In the genomic region with DNA sequence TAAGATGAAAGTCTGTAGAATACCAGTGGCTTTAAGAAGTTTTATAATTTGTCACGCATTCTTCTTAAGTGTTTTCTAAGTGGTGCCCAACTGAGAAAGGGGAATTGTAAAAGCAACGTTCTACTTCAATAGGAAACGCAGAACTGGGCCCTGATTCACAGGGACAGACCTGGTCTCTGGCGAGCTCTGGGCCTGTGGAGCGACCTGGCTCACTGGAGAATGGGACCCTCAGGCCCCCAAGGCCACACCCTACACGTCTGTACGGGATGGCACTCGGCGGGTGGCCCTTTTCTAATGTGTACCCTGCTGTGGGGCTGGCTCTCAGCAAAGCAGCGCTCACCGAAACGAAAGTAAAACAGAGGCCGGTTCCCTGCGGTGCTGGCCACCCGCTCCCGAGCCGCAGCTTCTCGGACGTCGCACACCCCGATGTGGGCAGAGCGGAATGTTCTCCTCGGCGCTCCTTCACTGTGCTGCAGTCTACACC, we compare ENCODE assay signal across 8 cellular contexts.
DNase-seq lines count a peak whose midpoint lies in the region; ATAC-seq and TF ChIP-seq lines count a peak whose summit lies in the region.

No MANE protein-coding gene starts in this region.

- DNase-seq in activated T-cell treated with anti-CD3 and anti-CD28 coated beads, Interleukin-2, amount 50 U/mL, for 24 hours, result no peak
- DNase-seq in foreskin keratinocyte, result no peak
- DNase-seq in retina, result peak; percentile 67
- no peak for DNase-seq in D341Med (ENCODE audit: low spot score)
- DNase-seq in DMS53 (lab: John Stamatoyannopoulos, UW), result no peak
- no peak for DNase-seq in SHP77 treated with DMSO at 0.1 percent for 48 hours (lab: John Stamatoyannopoulos, UW)

- H3K9me3 Mint-ChIP-seq in activated T-cell treated with anti-CD3 and anti-CD28 coated beads, Interleukin-2, amount 50 U/mL, for 24 hours, result no peaks in the 10 kb centered on the region

- H3K27me3 ChIP-seq in HUES48 (ENCODE audit: control insufficient read depth, insufficient read depth, low read length) (peaks cover 2% of the 10 kb centered on the region; the same call in 1 of the 2 replicates), foreskin keratinocyte (no peaks in the 10 kb centered on the region)

- ATAC-seq in GM19023 (IDR thresholded peaks at IDR 0.05; ENCODE audit: unreplicated experiment) (peak; percentile 68), foreskin keratinocyte (peak; percentile 13)

- H3K9me3 ChIP-seq in HUES48 (ENCODE audit: control insufficient read depth, insufficient read depth, low read length), result no peaks in the 10 kb centered on the region

- H3K27ac Mint-ChIP-seq in activated T-cell treated with anti-CD3 and anti-CD28 coated beads, Interleukin-2, amount 50 U/mL, for 24 hours, result peak overlapping the region; percentile 90

- H3K9ac ChIP-seq in HUES48 (ENCODE audit: low read depth, low read length), result no peak overlapping the region

- H3K4me3 Mint-ChIP-seq in activated T-cell treated with anti-CD3 and anti-CD28 coated beads, Interleukin-2, amount 50 U/mL, for 24 hours, result peak overlapping the region; percentile 80

- peaks cover 2% of the 10 kb centered on the region; the same call in 1 of the 2 replicates for H3K36me3 ChIP-seq in HUES48 (ENCODE audit: control insufficient read depth, insufficient read depth, low read length)

- H3K36me3 Mint-ChIP-seq in activated T-cell treated with anti-CD3 and anti-CD28 coated beads, Interleukin-2, amount 50 U/mL, for 24 hours (ENCODE audit: low read depth), result no peaks in the 10 kb centered on the region

- H3K4me1 ChIP-seq in HUES48 (ENCODE audit: control insufficient read depth, insufficient read depth, low read length) (0 out of 2 replicates have a peak, but pooled peaks cover 15% of the 10 kb centered on the region), foreskin keratinocyte (peaks cover 10% of the 10 kb centered on the region)

- TF ChIP-seq CTCF in foreskin keratinocyte (conservative IDR thresholded peaks at IDR 0.05), result no peak

- H3K27ac ChIP-seq in HUES48 (ENCODE audit: low read depth, low read length) (no peak overlapping the region), foreskin keratinocyte (no peak overlapping the region)

- peak overlapping the region; percentile 3 for H3K4me3 ChIP-seq in HUES48 (ENCODE audit: low read depth, low read length)

- no peaks in the 10 kb centered on the region for H3K27me3 Mint-ChIP-seq in activated T-cell treated with anti-CD3 and anti-CD28 coated beads, Interleukin-2, amount 50 U/mL, for 24 hours

- H3K4me1 Mint-ChIP-seq in activated T-cell treated with anti-CD3 and anti-CD28 coated beads, Interleukin-2, amount 50 U/mL, for 24 hours (ENCODE audit: low read depth), result peaks cover 22% of the 10 kb centered on the region
